14 cellular contexts compared by ENCODE assay signal in the genomic region with DNA sequence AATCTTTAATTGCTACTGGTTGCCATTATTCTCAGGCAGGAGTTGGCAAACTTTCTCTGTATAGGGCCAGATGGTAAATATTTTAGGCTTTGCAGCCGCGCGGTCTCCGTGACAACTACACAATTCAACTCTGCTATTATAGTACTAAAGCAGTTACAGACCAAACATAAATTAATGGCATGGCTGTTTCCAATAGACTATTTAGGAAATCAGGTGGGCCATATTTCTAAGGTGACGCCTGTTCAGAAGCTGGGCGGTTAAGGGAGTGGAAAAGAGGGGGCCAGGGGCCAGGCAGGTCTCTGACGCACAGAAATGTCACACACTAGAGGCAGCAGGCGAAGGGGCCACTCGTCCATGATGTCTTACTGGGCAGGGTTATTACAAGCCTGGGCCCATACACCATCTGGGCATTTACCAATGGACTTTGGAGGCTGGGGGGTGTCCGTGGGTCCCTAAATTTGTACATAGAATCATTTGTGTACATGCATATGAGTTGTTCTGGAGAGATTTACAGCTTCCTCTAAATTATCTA.
DNase-seq lines count a peak whose midpoint lies in the region; ATAC-seq and TF ChIP-seq lines count a peak whose summit lies in the region.
"Had no signal": no experiment of that assay in that cellular context is flagged by ENCODE, and none has a peak within 500 bp of the region (broad histone marks: within the 10 kb centered on the region; RNA-seq: fewer than 3 reads in every experiment).

No MANE protein-coding gene starts in this region.

- no peaks in the 10 kb centered on the region for H3K27me3 Mint-ChIP-seq in activated naive CD8-positive, alpha-beta T cell treated with anti-CD3 and anti-CD28 coated beads for 36 hours

- H3K9me3 ChIP-seq in sigmoid colon, result no peaks in the 10 kb centered on the region
- H3K9me3 ChIP-seq: testis had no signal

- no peak overlapping the region for H3K4me3 Mint-ChIP-seq in activated naive CD8-positive, alpha-beta T cell treated with anti-CD3 and anti-CD28 coated beads for 36 hours

- H3K4me1 Mint-ChIP-seq in activated naive CD8-positive, alpha-beta T cell treated with anti-CD3 and anti-CD28 coated beads for 36 hours, result peaks cover 46% of the 10 kb centered on the region

- intact Hi-C loops in sigmoid colon (cut with DNase I), result no loop called here

- H3K27me3 ChIP-seq in sigmoid colon, result no peaks in the 10 kb centered on the region
- H3K27me3 ChIP-seq: testis had no signal

- peak overlapping the region; percentile 88 for H3K27ac Mint-ChIP-seq in activated naive CD8-positive, alpha-beta T cell treated with anti-CD3 and anti-CD28 coated beads for 36 hours

- TF ChIP-seq EP300 in sigmoid colon (IDR thresholded peaks at IDR 0.05), result peak in 1 of 4 donors; percentile 84

- H3K36me3 ChIP-seq in sigmoid colon, result peaks cover 0 to 16% (median 8%) of the 10 kb centered on the region in 4 donors

- DNase-seq in NCI-H2171 treated with DMSO at 0.1 percent for 48 hours (lab: John Stamatoyannopoulos, UW) (peak; percentile 26), NCI-H2171 (lab: John Stamatoyannopoulos, UW) (no peak), NCI-H1105 (lab: John Stamatoyannopoulos, UW) (peak; percentile 55), sigmoid colon (peak; percentile 70), NCI-H2029 treated with DMSO at 0.1 percent for 48 hours (lab: John Stamatoyannopoulos, UW) (no peak), COLO829 (ENCODE audit: low spot score) (no peak)
- no peak for DNase-seq in activated naive CD8-positive, alpha-beta T cell treated with anti-CD3 and anti-CD28 coated beads for 36 hours
- DNase-seq: activated CD4-positive, alpha-beta T cell treated with anti-CD3 and anti-CD28 coated beads for 1 hour; kidney glomerular epithelial cell; NCI-H2029; OCI-M1; testis had no signal

- H3K9me3 Mint-ChIP-seq in activated naive CD8-positive, alpha-beta T cell treated with anti-CD3 and anti-CD28 coated beads for 36 hours, result peaks cover 11% of the 10 kb centered on the region

- 24 to 70% methylated on average over 10 of the region's 10 CpGs for WGBS in sigmoid colon, 2 donors

- H3K4me3 ChIP-seq in sigmoid colon, result no peak overlapping the region
- H3K4me3 ChIP-seq: skin epidermis, testis had no signal

- TF ChIP-seq POLR2A in sigmoid colon (IDR thresholded peaks at IDR 0.05), result no peak

- peaks cover 43% of the 10 kb centered on the region for H3K36me3 Mint-ChIP-seq in activated naive CD8-positive, alpha-beta T cell treated with anti-CD3 and anti-CD28 coated beads for 36 hours

- peaks cover 0 to 63% (median 48%) of the 10 kb centered on the region in 4 donors for H3K4me1 ChIP-seq in sigmoid colon

- H3K27ac ChIP-seq in sigmoid colon, result peak overlapping the region; percentile 44 to 85 (median 62)
- H3K27ac ChIP-seq: skin epidermis, testis had no signal

- ATAC-seq in HG02973 (IDR thresholded peaks at IDR 0.05; ENCODE audit: unreplicated experiment), result no peak

- TF ChIP-seq CTCF in sigmoid colon (IDR thresholded peaks at IDR 0.05), result no peak

Comparison
In these comparisons a context has a peak if more than half of its experiments do, and no peak if none do; other contexts are left out.
1. DNase-seq: peak in NCI-H2171 treated with DMSO at 0.1 percent for 48 hours (single experiment), NCI-H1105 (single experiment) and sigmoid colon (single experiment); none in NCI-H2171 (single experiment), activated naive CD8-positive, alpha-beta T cell treated with anti-CD3 and anti-CD28 coated beads for 36 hours (single experiment), NCI-H2029 treated with DMSO at 0.1 percent for 48 hours (single experiment) and COLO829 (single experiment).